In the genomic region with DNA sequence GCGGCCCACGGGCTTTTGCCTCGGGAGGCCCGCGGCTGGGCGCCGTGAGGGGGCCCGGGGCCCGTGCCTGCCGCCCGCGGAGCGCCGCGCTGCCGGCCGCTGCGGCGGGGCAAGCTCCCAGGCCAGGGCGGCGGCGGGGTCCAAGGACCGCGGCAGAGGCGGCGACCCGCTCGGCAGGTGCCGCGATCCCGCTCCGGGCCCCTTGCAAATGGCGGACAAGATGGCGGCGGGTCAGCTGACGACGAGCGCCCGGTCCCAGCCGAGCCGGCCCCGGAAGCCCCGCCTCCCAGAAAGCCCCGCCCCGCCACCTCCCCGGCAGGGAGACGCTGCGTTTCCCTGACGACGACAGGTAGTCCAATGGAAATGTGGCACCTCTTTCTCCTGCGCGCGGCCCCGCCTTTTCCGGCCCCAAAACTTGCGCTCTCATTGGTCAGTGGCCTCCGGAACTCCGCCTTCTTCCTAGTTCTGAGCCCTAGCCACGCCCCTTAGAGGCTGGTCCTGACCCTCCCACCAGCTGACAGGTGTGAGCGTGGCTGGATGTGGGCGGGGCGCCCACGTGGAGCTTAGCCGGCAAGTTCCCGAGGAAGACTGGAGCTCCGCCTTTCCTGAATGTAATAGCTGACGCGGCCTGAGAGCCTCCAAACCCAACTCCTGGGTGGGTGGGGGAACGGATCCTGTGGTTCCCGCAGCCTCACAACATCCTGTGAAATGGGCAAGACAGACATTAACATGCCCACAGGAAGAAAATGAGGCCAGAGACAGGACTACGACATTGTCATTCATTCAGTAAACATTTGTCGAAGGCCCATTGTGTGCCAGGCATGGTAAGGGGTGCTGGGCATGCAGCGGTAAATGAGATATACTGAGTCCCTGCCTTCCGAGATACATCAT, we compare ENCODE assay signal across 1 cellular context.
TF ChIP-seq lines count a peak whose summit lies in the region.

A gene (minus strand): TSS at position 228 of the 891 bp plus-strand sequence. CDS start 232 bp downstream, outside the sequence.

TF ChIP-seq in HepG2, 621 proteins besides CTCF, POLR2A, EP300 and RAD21 (continued from another document and continues in another):
- TF ChIP-seq, protein P1, sequence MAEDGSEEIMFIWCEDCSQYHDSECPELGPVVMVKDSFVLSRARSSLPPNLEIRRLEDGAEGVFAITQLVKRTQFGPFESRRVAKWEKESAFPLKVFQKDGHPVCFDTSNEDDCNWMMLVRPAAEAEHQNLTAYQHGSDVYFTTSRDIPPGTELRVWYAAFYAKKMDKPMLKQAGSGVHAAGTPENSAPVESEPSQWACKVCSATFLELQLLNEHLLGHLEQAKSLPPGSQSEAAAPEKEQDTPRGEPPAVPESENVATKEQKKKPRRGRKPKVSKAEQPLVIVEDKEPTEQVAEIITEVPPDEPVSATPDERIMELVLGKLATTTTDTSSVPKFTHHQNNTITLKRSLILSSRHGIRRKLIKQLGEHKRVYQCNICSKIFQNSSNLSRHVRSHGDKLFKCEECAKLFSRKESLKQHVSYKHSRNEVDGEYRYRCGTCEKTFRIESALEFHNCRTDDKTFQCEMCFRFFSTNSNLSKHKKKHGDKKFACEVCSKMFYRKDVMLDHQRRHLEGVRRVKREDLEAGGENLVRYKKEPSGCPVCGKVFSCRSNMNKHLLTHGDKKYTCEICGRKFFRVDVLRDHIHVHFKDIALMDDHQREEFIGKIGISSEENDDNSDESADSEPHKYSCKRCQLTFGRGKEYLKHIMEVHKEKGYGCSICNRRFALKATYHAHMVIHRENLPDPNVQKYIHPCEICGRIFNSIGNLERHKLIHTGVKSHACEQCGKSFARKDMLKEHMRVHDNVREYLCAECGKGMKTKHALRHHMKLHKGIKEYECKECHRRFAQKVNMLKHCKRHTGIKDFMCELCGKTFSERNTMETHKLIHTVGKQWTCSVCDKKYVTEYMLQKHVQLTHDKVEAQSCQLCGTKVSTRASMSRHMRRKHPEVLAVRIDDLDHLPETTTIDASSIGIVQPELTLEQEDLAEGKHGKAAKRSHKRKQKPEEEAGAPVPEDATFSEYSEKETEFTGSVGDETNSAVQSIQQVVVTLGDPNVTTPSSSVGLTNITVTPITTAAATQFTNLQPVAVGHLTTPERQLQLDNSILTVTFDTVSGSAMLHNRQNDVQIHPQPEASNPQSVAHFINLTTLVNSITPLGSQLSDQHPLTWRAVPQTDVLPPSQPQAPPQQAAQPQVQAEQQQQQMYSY (CRISPR knock-in tag; IDR thresholded peaks at IDR 0.05), result no peak
- no peak for TF ChIP-seq HDAC6 (IDR thresholded peaks at IDR 0.05; ENCODE audit: low read depth, low read length)
- TF ChIP-seq ZNF350 (CRISPR knock-in tag; IDR thresholded peaks at IDR 0.05; ENCODE audit: borderline replicate concordance, low read depth), result peak; percentile 37; the same call in 1 of the 2 replicates
- TF ChIP-seq, protein P2, sequence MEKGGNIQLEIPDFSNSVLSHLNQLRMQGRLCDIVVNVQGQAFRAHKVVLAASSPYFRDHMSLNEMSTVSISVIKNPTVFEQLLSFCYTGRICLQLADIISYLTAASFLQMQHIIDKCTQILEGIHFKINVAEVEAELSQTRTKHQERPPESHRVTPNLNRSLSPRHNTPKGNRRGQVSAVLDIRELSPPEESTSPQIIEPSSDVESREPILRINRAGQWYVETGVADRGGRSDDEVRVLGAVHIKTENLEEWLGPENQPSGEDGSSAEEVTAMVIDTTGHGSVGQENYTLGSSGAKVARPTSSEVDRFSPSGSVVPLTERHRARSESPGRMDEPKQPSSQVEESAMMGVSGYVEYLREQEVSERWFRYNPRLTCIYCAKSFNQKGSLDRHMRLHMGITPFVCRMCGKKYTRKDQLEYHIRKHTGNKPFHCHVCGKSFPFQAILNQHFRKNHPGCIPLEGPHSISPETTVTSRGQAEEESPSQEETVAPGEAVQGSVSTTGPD (CRISPR knock-in tag; IDR thresholded peaks at IDR 0.05), result no peak
- TF ChIP-seq ATRX (CRISPR knock-in tag; IDR thresholded peaks at IDR 0.05; ENCODE audit: borderline replicate concordance), result no peak
- TF ChIP-seq ZNF772 (CRISPR knock-in tag; IDR thresholded peaks at IDR 0.05), result no peak
- TF ChIP-seq SMC3 (IDR thresholded peaks at IDR 0.05; ENCODE audit: low read length), result no peak
- TF ChIP-seq ZNF780A (CRISPR knock-in tag; IDR thresholded peaks at IDR 0.05), result no peak
- TF ChIP-seq CENPT (CRISPR knock-in tag; IDR thresholded peaks at IDR 0.05; ENCODE audit: low read depth), result no peak
- TF ChIP-seq, protein P3, sequence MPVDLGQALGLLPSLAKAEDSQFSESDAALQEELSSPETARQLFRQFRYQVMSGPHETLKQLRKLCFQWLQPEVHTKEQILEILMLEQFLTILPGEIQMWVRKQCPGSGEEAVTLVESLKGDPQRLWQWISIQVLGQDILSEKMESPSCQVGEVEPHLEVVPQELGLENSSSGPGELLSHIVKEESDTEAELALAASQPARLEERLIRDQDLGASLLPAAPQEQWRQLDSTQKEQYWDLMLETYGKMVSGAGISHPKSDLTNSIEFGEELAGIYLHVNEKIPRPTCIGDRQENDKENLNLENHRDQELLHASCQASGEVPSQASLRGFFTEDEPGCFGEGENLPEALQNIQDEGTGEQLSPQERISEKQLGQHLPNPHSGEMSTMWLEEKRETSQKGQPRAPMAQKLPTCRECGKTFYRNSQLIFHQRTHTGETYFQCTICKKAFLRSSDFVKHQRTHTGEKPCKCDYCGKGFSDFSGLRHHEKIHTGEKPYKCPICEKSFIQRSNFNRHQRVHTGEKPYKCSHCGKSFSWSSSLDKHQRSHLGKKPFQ (CRISPR knock-in tag; IDR thresholded peaks at IDR 0.05; ENCODE audit: insufficient replicate concordance), result no peak
- TF ChIP-seq ZNF761 (CRISPR knock-in tag; conservative IDR thresholded peaks at IDR 0.05), result peak; percentile 66; the same call in 1 of the 2 replicates
- no peak for TF ChIP-seq IKZF4 (CRISPR knock-in tag; IDR thresholded peaks at IDR 0.05; ENCODE audit: borderline replicate concordance, low read depth, not compliant biosample characterization)
- TF ChIP-seq FOXA3 (CRISPR knock-in tag; IDR thresholded peaks at IDR 0.05), result no peak
- no peak for TF ChIP-seq ZNF558 (CRISPR knock-in tag; IDR thresholded peaks at IDR 0.05; ENCODE audit: borderline replicate concordance)
- TF ChIP-seq PPARG (CRISPR knock-in tag; conservative IDR thresholded peaks at IDR 0.05), result no peak
- TF ChIP-seq SPEN (CRISPR knock-in tag; IDR thresholded peaks at IDR 0.05; ENCODE audit: low read depth), result peak; percentile 71
- no peak; the same call in 1 of the 2 replicates for TF ChIP-seq ZNF367 (CRISPR knock-in tag; IDR thresholded peaks at IDR 0.05; ENCODE audit: borderline replicate concordance)
- TF ChIP-seq, protein P4, sequence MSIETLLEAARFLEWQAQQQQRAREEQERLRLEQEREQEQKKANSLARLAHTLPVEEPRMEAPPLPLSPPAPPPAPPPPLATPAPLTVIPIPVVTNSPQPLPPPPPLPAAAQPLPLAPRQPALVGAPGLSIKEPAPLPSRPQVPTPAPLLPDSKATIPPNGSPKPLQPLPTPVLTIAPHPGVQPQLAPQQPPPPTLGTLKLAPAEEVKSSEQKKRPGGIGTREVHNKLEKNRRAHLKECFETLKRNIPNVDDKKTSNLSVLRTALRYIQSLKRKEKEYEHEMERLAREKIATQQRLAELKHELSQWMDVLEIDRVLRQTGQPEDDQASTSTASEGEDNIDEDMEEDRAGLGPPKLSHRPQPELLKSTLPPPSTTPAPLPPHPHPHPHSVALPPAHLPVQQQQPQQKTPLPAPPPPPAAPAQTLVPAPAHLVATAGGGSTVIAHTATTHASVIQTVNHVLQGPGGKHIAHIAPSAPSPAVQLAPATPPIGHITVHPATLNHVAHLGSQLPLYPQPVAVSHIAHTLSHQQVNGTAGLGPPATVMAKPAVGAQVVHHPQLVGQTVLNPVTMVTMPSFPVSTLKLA (IDR thresholded peaks at IDR 0.05), result peak; percentile 99
- peak; percentile 86 for TF ChIP-seq SP2 (CRISPR knock-in tag; IDR thresholded peaks at IDR 0.05)
- TF ChIP-seq, protein P5, sequence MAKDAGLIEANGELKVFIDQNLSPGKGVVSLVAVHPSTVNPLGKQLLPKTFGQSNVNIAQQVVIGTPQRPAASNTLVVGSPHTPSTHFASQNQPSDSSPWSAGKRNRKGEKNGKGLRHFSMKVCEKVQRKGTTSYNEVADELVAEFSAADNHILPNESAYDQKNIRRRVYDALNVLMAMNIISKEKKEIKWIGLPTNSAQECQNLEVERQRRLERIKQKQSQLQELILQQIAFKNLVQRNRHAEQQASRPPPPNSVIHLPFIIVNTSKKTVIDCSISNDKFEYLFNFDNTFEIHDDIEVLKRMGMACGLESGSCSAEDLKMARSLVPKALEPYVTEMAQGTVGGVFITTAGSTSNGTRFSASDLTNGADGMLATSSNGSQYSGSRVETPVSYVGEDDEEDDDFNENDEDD (CRISPR knock-in tag; IDR thresholded peaks at IDR 0.05; ENCODE audit: borderline replicate concordance), result no peak; the same call in 1 of the 2 replicates
- TF ChIP-seq, protein P6, sequence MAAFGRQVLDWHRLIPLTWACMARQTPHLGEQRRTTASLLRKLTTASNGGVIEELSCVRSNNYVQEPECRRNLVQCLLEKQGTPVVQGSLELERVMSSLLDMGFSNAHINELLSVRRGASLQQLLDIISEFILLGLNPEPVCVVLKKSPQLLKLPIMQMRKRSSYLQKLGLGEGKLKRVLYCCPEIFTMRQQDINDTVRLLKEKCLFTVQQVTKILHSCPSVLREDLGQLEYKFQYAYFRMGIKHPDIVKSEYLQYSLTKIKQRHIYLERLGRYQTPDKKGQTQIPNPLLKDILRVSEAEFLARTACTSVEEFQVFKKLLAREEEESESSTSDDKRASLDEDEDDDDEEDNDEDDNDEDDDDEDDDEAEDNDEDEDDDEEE (CRISPR knock-in tag; IDR thresholded peaks at IDR 0.05), result no peak
- no peak for TF ChIP-seq SNAPC2 (CRISPR knock-in tag; IDR thresholded peaks at IDR 0.05)
- no peak for TF ChIP-seq ZNF317 (CRISPR knock-in tag; IDR thresholded peaks at IDR 0.05)
- TF ChIP-seq GATA4 (IDR thresholded peaks at IDR 0.05; ENCODE audit: borderline replicate concordance, low read depth), result no peak
- TF ChIP-seq, protein P7, sequence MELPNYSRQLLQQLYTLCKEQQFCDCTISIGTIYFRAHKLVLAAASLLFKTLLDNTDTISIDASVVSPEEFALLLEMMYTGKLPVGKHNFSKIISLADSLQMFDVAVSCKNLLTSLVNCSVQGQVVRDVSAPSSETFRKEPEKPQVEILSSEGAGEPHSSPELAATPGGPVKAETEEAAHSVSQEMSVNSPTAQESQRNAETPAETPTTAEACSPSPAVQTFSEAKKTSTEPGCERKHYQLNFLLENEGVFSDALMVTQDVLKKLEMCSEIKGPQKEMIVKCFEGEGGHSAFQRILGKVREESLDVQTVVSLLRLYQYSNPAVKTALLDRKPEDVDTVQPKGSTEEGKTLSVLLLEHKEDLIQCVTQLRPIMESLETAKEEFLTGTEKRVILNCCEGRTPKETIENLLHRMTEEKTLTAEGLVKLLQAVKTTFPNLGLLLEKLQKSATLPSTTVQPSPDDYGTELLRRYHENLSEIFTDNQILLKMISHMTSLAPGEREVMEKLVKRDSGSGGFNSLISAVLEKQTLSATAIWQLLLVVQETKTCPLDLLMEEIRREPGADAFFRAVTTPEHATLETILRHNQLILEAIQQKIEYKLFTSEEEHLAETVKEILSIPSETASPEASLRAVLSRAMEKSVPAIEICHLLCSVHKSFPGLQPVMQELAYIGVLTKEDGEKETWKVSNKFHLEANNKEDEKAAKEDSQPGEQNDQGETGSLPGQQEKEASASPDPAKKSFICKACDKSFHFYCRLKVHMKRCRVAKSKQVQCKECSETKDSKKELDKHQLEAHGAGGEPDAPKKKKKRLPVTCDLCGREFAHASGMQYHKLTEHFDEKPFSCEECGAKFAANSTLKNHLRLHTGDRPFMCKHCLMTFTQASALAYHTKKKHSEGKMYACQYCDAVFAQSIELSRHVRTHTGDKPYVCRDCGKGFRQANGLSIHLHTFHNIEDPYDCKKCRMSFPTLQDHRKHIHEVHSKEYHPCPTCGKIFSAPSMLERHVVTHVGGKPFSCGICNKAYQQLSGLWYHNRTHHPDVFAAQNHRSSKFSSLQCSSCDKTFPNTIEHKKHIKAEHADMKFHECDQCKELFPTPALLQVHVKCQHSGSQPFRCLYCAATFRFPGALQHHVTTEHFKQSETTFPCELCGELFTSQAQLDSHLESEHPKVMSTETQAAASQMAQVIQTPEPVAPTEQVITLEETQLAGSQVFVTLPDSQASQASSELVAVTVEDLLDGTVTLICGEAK (IDR thresholded peaks at IDR 0.05), result no peak
- TF ChIP-seq, protein P7 (CRISPR knock-in tag; IDR thresholded peaks at IDR 0.05), result no peak; the same call in 1 of the 2 replicates
- no peak for TF ChIP-seq CBX1 (IDR thresholded peaks at IDR 0.05; ENCODE audit: low read depth)
- peak; percentile 59 for TF ChIP-seq CREM (IDR thresholded peaks at IDR 0.05)
- no peak for TF ChIP-seq CREM (CRISPR knock-in tag; IDR thresholded peaks at IDR 0.05)
- TF ChIP-seq, protein P8, sequence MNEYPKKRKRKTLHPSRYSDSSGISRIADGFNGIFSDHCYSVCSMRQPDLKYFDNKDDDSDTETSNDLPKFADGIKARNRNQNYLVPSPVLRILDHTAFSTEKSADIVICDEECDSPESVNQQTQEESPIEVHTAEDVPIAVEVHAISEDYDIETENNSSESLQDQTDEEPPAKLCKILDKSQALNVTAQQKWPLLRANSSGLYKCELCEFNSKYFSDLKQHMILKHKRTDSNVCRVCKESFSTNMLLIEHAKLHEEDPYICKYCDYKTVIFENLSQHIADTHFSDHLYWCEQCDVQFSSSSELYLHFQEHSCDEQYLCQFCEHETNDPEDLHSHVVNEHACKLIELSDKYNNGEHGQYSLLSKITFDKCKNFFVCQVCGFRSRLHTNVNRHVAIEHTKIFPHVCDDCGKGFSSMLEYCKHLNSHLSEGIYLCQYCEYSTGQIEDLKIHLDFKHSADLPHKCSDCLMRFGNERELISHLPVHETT (CRISPR knock-in tag; conservative IDR thresholded peaks at IDR 0.05), result peak; percentile 71
- TF ChIP-seq ZNF589 (CRISPR knock-in tag; conservative IDR thresholded peaks at IDR 0.05), result no peak
- TF ChIP-seq CBX5 (CRISPR knock-in tag; IDR thresholded peaks at IDR 0.05; ENCODE audit: borderline replicate concordance), result no peak; the same call in 1 of the 2 replicates
- no peak for TF ChIP-seq ZMYM4 (CRISPR knock-in tag; IDR thresholded peaks at IDR 0.05)
- TF ChIP-seq POGZ (CRISPR knock-in tag; IDR thresholded peaks at IDR 0.05), result no peak
